In the genomic region with DNA sequence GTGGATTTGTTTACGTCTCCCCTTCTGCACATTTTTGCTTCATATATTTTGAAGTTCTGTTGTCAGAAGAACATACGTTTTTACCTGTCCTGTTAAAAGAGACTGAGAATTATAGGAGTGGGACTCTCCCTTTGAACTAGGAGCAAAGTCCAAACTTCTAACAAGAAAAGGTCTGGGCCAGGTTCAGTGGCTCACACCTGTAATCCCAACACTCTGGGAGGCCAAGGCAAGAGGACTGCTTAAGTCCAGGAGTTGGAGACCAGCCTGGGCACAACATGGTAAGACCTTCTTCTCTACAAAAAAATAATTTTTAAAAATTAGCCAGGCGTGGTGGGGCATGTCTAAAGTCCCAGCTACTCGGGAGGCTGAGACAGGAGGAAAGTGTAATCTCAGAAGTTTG, we compare ENCODE assay signal across 23 cellular contexts. TPM values are rescaled to one million over a fixed set of nuclear protein-coding genes. Genes with fewer than 3 reads are reported as not detected.
DNase-seq lines count a peak whose midpoint lies in the region; ATAC-seq, FAIRE-seq and TF ChIP-seq lines count a peak whose summit lies in the region.
"Had no signal": no experiment of that assay in that cellular context is flagged by ENCODE, and none has a peak within 500 bp of the region (broad histone marks: within the 10 kb centered on the region; RNA-seq: fewer than 3 reads in every experiment).

No MANE protein-coding gene starts in this region.

- H3K79me2 ChIP-seq in HepG2 (ENCODE audit: insufficient read depth, low read length) = peaks cover 86% of the 10 kb centered on the region

- 64% methylated on average over 4 of the region's 4 CpGs for WGBS in HepG2 (ENCODE audit: low lambda C conversion rate)
- WGBS in right lobe of liver (ENCODE audit: insufficient coverage, low coverage, low lambda C conversion rate, missing lambda C conversion rate) = 72% methylated on average over 4 of the region's 4 CpGs
- 72% methylated on average over 4 of the region's 4 CpGs for WGBS in liver
- 66 to 72% (median 69%) methylated on average over 4 of the region's 4 CpGs for WGBS in small intestine, 3 donors

- H4K20me1 ChIP-seq in HepG2 (ENCODE audit: insufficient read depth, low read length) = no peaks in the 10 kb centered on the region; the same call in 1 of the 2 replicates

- H3K4me1 ChIP-seq in HepG2 (ENCODE audit: insufficient read depth, low read length) (peaks cover 57% of the 10 kb centered on the region), right lobe of liver (peaks cover 0 to 3% (median 0%) of the 10 kb centered on the region in 4 donors), liver (ENCODE audit: control insufficient read depth in 4 of 4, insufficient read depth in 4 of 4, low read length in 3 of 4) (peaks cover 0 to 4% (median 0%) of the 10 kb centered on the region in 4 donors), small intestine (ENCODE audit: control insufficient read depth in 2 of 2, insufficient read depth in 1 of 2, low read depth in 1 of 2, low read length in 1 of 2) (peaks cover 2 to 5% of the 10 kb centered on the region in 2 donors)
- H3K4me1 ChIP-seq: HAP-1 had no signal

- BruUV-seq in HepG2 (replicated peaks; lab: Mats Ljungman, UMichigan) = no TSS peak

- TF ChIP-seq EP300 in HepG2 (IDR thresholded peaks at IDR 0.05; ENCODE audit: low read depth in 2 of 2, low read length in 2 of 2) (no peak), HepG2 (CRISPR knock-in tag; IDR thresholded peaks at IDR 0.05; ENCODE audit: borderline replicate concordance) (no peak)

- TF ChIP-seq RAD21 in HepG2 (CRISPR knock-in tag; IDR thresholded peaks at IDR 0.05) (no peak), liver (IDR thresholded peaks at IDR 0.05) (no peak)

- H3K4me3 ChIP-seq in HepG2 (replicated peaks in 1 of 3; ENCODE audit: insufficient read depth in 1 of 3, low read depth in 2 of 3, low read length in 3 of 3) = no peak overlapping the region
- H3K4me3 ChIP-seq in right lobe of liver = no peak overlapping the region
- H3K4me3 ChIP-seq in liver (ENCODE audit: low read depth in 1 of 3, low read length in 3 of 3) = no peak overlapping the region
- H3K4me3 ChIP-seq in small intestine (ENCODE audit: low read depth in 1 of 2, low read length in 2 of 2) = no peak overlapping the region
- H3K4me3 ChIP-seq: A549; BLaER1 treated with 17β-estradiol and CSF1 and Interleukin-3, amounts not matched to agents 10 nM and 100 nM; HAP-1 had no signal

- in situ Hi-C loops in HepG2 (cut with HindIII; ENCODE audit: extremely low pct_ligation_motif_present, low pct_unique_long_range_greater_than_20kb) = no loop called here

- TF ChIP-seq POLR2A in HepG2 (IDR thresholded peaks at IDR 0.05; ENCODE audit: insufficient read depth in 1 of 2, low read depth in 2 of 2, low read length in 2 of 2) (no peak), right lobe of liver (IDR thresholded peaks at IDR 0.05) (no peak)

- H3K9ac ChIP-seq in HepG2 (ENCODE audit: insufficient read depth, low read depth, low read length) (no peak overlapping the region), liver (ENCODE audit: low read depth in 1 of 2, low read length in 2 of 2) (no peak overlapping the region)
- H3K9ac ChIP-seq: BLaER1 treated with 17β-estradiol and CSF1 and Interleukin-3, amounts not matched to agents 10 nM and 100 nM had no signal

- peak; percentile 24 for DNase-seq in HepG2 (ENCODE audit: low spot score)
- no peak for DNase-seq in right lobe of liver
- DNase-seq in small intestine = peak; percentile 49
- no peak for DNase-seq in EL
- DNase-seq in hepatic stellate cell (ENCODE audit: low spot score) = no peak
- DNase-seq: 8988T; ACHN; AML-193; BE2C; CD4-positive, alpha-beta T cell; CD8-positive, alpha-beta memory T cell; DMS 273 treated with DMSO at 0.1 percent for 48 hours; DMS79; GF-D8; GOT3; HFFc6 had no signal

- H3K27me3 ChIP-seq in HepG2 (ENCODE audit: control insufficient read depth in 1 of 2, insufficient read depth in 2 of 2, low read length in 2 of 2) = no peaks in the 10 kb centered on the region
- no peaks in the 10 kb centered on the region for H3K27me3 ChIP-seq in right lobe of liver
- no peaks in the 10 kb centered on the region for H3K27me3 ChIP-seq in liver (ENCODE audit: control insufficient read depth in 4 of 4, insufficient read depth in 4 of 4, low read length in 3 of 4)
- H3K27me3 ChIP-seq in small intestine (ENCODE audit: control insufficient read depth in 2 of 2, insufficient read depth in 2 of 2, low read length in 2 of 2) = no peaks in the 10 kb centered on the region
- H3K27me3 ChIP-seq: BE2C; BLaER1 treated with 17β-estradiol and CSF1 and Interleukin-3, amounts not matched to agents 10 nM and 100 nM had no signal

- H3K36me3 ChIP-seq in HepG2 (replicated peaks in 1 of 2; ENCODE audit: control insufficient read depth in 1 of 2, insufficient read depth in 2 of 2, low read length in 2 of 2) (no peaks in the 10 kb centered on the region), right lobe of liver (peaks cover 0 to 2% (median 0%) of the 10 kb centered on the region in 4 donors), liver (ENCODE audit: control insufficient read depth in 4 of 4, insufficient read depth in 3 of 4, low read depth in 1 of 4, low read length in 3 of 4) (no peaks in the 10 kb centered on the region), small intestine (ENCODE audit: control insufficient read depth in 2 of 2, insufficient read depth in 2 of 2, low read length in 2 of 2) (peaks cover 0 to 2% of the 10 kb centered on the region in 2 donors)
- H3K36me3 ChIP-seq: BE2C, HAP-1 had no signal

- no peak overlapping the region for H2AFZ ChIP-seq in HepG2 (ENCODE audit: low read length)

- H3K9me3 ChIP-seq in HepG2 (ENCODE audit: low read length) (no peaks in the 10 kb centered on the region), right lobe of liver (no peaks in the 10 kb centered on the region), liver (ENCODE audit: control insufficient read depth in 4 of 4, low read length in 3 of 4) (no peaks in the 10 kb centered on the region), small intestine (ENCODE audit: control insufficient read depth, low read depth) (no peaks in the 10 kb centered on the region)
- H3K9me3 ChIP-seq: A549, BE2C, HAP-1 had no signal

- H3K27ac ChIP-seq in HepG2 (ENCODE audit: extremely low read length, insufficient read depth, low read length) (no peak overlapping the region), right lobe of liver (no peak overlapping the region), liver (ENCODE audit: low read depth in 1 of 2, low read length in 2 of 2) (no peak overlapping the region), small intestine (ENCODE audit: low read depth in 1 of 2, low read length in 1 of 2) (no peak overlapping the region)
- H3K27ac ChIP-seq: A549; BLaER1 treated with 17β-estradiol and CSF1 and Interleukin-3, amounts not matched to agents 10 nM and 100 nM had no signal

- CTCF ChIA-PET in HepG2 (lab: Yijun Ruan, JAX; ENCODE audit: low intra/inter-chr PET ratio, low total read pairs) = no interaction called here

- H3K4me2 ChIP-seq in HepG2 (ENCODE audit: low read depth, low read length) = no peak overlapping the region
- H3K4me2 ChIP-seq: A549; BLaER1 treated with 17β-estradiol and CSF1 and Interleukin-3, amounts not matched to agents 10 nM and 100 nM had no signal

- ATAC-seq in HepG2 (no peak), right lobe of liver (no peak)
- ATAC-seq: A549 had no signal

- intact Hi-C loops in HepG2 (cut with micrococcal nuclease; ENCODE audit: unreplicated experiment) = no loop called here
- intact Hi-C loops in right lobe of liver (cut with DNase I) = no loop called here

- TF ChIP-seq CTCF in HepG2 (CRISPR knock-in tag; IDR thresholded peaks at IDR 0.05) = no peak
- no peak for TF ChIP-seq CTCF in right lobe of liver (IDR thresholded peaks at IDR 0.05)
- TF ChIP-seq CTCF in liver (IDR thresholded peaks at IDR 0.05; ENCODE audit: low read depth, low read length, missing input control) = no peak

- FAIRE-seq in HepG2 (lab: Jason Lieb, UNC) (no peak), small intestine (lab: Jason Lieb, UNC) (no peak)
- FAIRE-seq: A549, D721Med, GM12891, H54 had no signal

- POLR2A ChIA-PET in HepG2 (lab: Yijun Ruan, JAX) = interaction anchor here (1.5 kb wide), 1 partner anchor 40 kb away, joined by 3 read pairs; a partner anchor contains a TSS

RNA-seq across cellular contexts. Expression of a gene that starts 15.8 kb away (rescaled TPM):
- total RNA-seq in HepG2 (2016; rRNA removed; fragmentation: Illumina TruSeq; extraction: Trizol) = 25.2 and 37.9 TPM in 2 replicates
- total RNA-seq in HepG2 (2016; cell fraction: cytosol; rRNA removed; fragmentation: Illumina TruSeq; extraction: Trizol; ENCODE audit: low read depth) = 8.4 and 9.1 TPM in 2 replicates
- total RNA-seq in HepG2 (2016; cell fraction: insoluble cytoplasmic fraction; rRNA removed; fragmentation: Illumina TruSeq; extraction: Trizol) = 25.9 and 35.0 TPM in 2 replicates
- total RNA-seq in HepG2 (2016; cell fraction: membrane; rRNA removed; fragmentation: Illumina TruSeq; extraction: Trizol) = 22.0 and 27.4 TPM in 2 replicates
- total RNA-seq in HepG2 (2016; cell fraction: nucleus; rRNA removed; fragmentation: Illumina TruSeq; extraction: Trizol) = 17.6 and 19.1 TPM in 2 replicates
- 22.8 and 32.9 TPM in 2 replicates for polyA plus RNA-seq in HepG2 (2011; rRNA removed)
- 19.1 and 19.4 TPM in 2 replicates for polyA plus RNA-seq in HepG2 (2011; cell fraction: cytosol; rRNA removed)
- polyA plus RNA-seq in HepG2 (2011; cell fraction: nucleus; rRNA removed) = 8.3 and 11.2 TPM in 2 replicates
- 11.1 and 21.5 TPM in 2 replicates for polyA plus RNA-seq in HepG2 (2012)
- polyA plus RNA-seq in HepG2 (2016; cell fraction: cytosol; fragmentation: Illumina TruSeq; extraction: Trizol; ENCODE audit: low read depth) = 1.1 and 1.4 TPM in 2 replicates
- polyA plus RNA-seq in HepG2 (2016; cell fraction: insoluble cytoplasmic fraction; fragmentation: Illumina TruSeq; extraction: Trizol; ENCODE audit: low read depth) = 22.9 and 24.1 TPM in 2 replicates
- polyA plus RNA-seq in HepG2 (2016; cell fraction: membrane; fragmentation: Illumina TruSeq; extraction: Trizol; ENCODE audit: low read depth) = 6.1 and 7.3 TPM in 2 replicates
- 12.3 and 15.5 TPM in 2 replicates for polyA plus RNA-seq in HepG2 (2016; cell fraction: nucleus; fragmentation: Illumina TruSeq; extraction: Trizol; ENCODE audit: insufficient read depth, low read depth)
- 41.1 and 60.7 TPM in 2 replicates for polyA minus RNA-seq in HepG2 (2011; rRNA and poly(A)+ RNA removed; ENCODE audit: low replicate concordance)
- 36.7 and 41.0 TPM in 2 replicates for polyA minus RNA-seq in HepG2 (2011; cell fraction: cytosol; rRNA and poly(A)+ RNA removed)
- 54.2 and 57.2 TPM in 2 replicates for polyA minus RNA-seq in HepG2 (2011; cell fraction: nucleus; rRNA and poly(A)+ RNA removed)
- 1 to 10 TPM; 5.4 to 8.1 (median 6.0) TPM for total RNA-seq in right lobe of liver
- total RNA-seq in liver = 10 to 100 TPM in 1 of 2 donors, 1 to 10 TPM in 1; 7.8 to 17.1 TPM
- 1 to 10 TPM; 2.0 to 2.7 TPM for polyA plus RNA-seq in liver
- polyA plus RNA-seq in small intestine = 1 to 10 TPM; 3.0 to 4.7 (median 3.4) TPM

RNA-seq across cellular contexts. Expression of a gene that starts 40.1 kb away (rescaled TPM):
- total RNA-seq in HepG2 (2016; rRNA removed; fragmentation: Illumina TruSeq; extraction: Trizol) (52.5 and 90.4 TPM in 2 replicates), right lobe of liver (10 to 100 TPM; 11.1 to 18.9 (median 14.7) TPM), liver (10 to 100 TPM; 18.7 to 46.3 TPM)
- total RNA-seq in HepG2 (2016; cell fraction: cytosol; rRNA removed; fragmentation: Illumina TruSeq; extraction: Trizol; ENCODE audit: low read depth) = 17.0 and 18.1 TPM in 2 replicates
- 53.2 and 103 TPM in 2 replicates for total RNA-seq in HepG2 (2016; cell fraction: insoluble cytoplasmic fraction; rRNA removed; fragmentation: Illumina TruSeq; extraction: Trizol)
- total RNA-seq in HepG2 (2016; cell fraction: membrane; rRNA removed; fragmentation: Illumina TruSeq; extraction: Trizol) = 24.5 and 29.1 TPM in 2 replicates
- total RNA-seq in HepG2 (2016; cell fraction: nucleus; rRNA removed; fragmentation: Illumina TruSeq; extraction: Trizol) = 26.7 and 28.0 TPM in 2 replicates
- polyA plus RNA-seq in HepG2 (2011; rRNA removed) (22.3 and 28.8 TPM in 2 replicates), liver (10 to 100 TPM; 15.3 to 16.1 TPM), small intestine (10 to 100 TPM; 23.5 to 34.5 (median 28.4) TPM)
- 16.5 and 20.2 TPM in 2 replicates for polyA plus RNA-seq in HepG2 (2011; cell fraction: cytosol; rRNA removed)
- 9.4 and 9.9 TPM in 2 replicates for polyA plus RNA-seq in HepG2 (2011; cell fraction: nucleus; rRNA removed)
- polyA plus RNA-seq in HepG2 (2012) = 32.2 and 38.7 TPM in 2 replicates
- polyA plus RNA-seq in HepG2 (2016; cell fraction: cytosol; fragmentation: Illumina TruSeq; extraction: Trizol; ENCODE audit: low read depth) = 13.9 and 15.1 TPM in 2 replicates
- polyA plus RNA-seq in HepG2 (2016; cell fraction: insoluble cytoplasmic fraction; fragmentation: Illumina TruSeq; extraction: Trizol; ENCODE audit: low read depth) = 67.6 and 70.2 TPM in 2 replicates
- polyA plus RNA-seq in HepG2 (2016; cell fraction: membrane; fragmentation: Illumina TruSeq; extraction: Trizol; ENCODE audit: low read depth) = 16.2 and 20.1 TPM in 2 replicates
- 23.3 and 23.6 TPM in 2 replicates for polyA plus RNA-seq in HepG2 (2016; cell fraction: nucleus; fragmentation: Illumina TruSeq; extraction: Trizol; ENCODE audit: insufficient read depth, low read depth)
- 7.8 and 11.4 TPM in 2 replicates for polyA minus RNA-seq in HepG2 (2011; rRNA and poly(A)+ RNA removed; ENCODE audit: low replicate concordance)
- 12.4 and 14.8 TPM in 2 replicates for polyA minus RNA-seq in HepG2 (2011; cell fraction: cytosol; rRNA and poly(A)+ RNA removed)
- 18.3 and 19.8 TPM in 2 replicates for polyA minus RNA-seq in HepG2 (2011; cell fraction: nucleus; rRNA and poly(A)+ RNA removed)

Comparison
In these comparisons a context has a peak if more than half of its experiments do, and no peak if none do; other contexts are left out.
1. DNase-seq: peak in HepG2 (single experiment) and small intestine (single experiment); none in right lobe of liver (0 of 3), EL (single experiment) and hepatic stellate cell (single experiment).